21 cellular contexts compared by ENCODE assay signal in genomic region chr10:11760861-11761260, GRCh38. TPM values are rescaled to one million over a fixed set of nuclear protein-coding genes. Genes with fewer than 3 reads are reported as not detected.
"Had no signal": no experiment of that assay in that cellular context is flagged by ENCODE, and none has a peak within 500 bp of the region (broad histone marks: within the 10 kb centered on the region; RNA-seq: fewer than 3 reads in every experiment).

No MANE protein-coding gene starts in this region.

- H3K27ac Mint-ChIP-seq: immature natural killer cell; natural killer cell; stimulated activated memory B cell treated with anti-CD40 and anti-IgM and Interleukin-4, amounts not matched to agents 10 μg/mL and 1 μg/mL and 100 μg/mL, for 72 hours; type B pancreatic cell had no signal

- H3K4me3 ChIP-seq: dorsolateral prefrontal cortex, left lung, lower lobe of right lung, ovary, psoas muscle, sigmoid colon, testis, tibial artery had no signal

- H3K27me3 Mint-ChIP-seq: stimulated activated memory B cell treated with anti-CD40 and anti-IgM and Interleukin-4, amounts not matched to agents 10 μg/mL and 1 μg/mL and 100 μg/mL, for 72 hours; type B pancreatic cell had no signal

- DNase-seq: central memory CD4-positive, alpha-beta T cell; effector CD4-positive, alpha-beta T cell; head of caudate nucleus; hypothalamus; immature natural killer cell; islet precursor cell; left lung; lower lobe of right lung; natural killer cell; ovary; psoas muscle; sigmoid colon; stimulated activated CD4-positive, alpha-beta T cell treated with anti-CD3 and anti-CD28 coated beads, Interleukin-4, amount 100 ng/mL, for 4 hours; stimulated activated naive CD8-positive, alpha-beta T cell treated with anti-CD3 and anti-CD28 coated beads, Interleukin-15, Interleukin-2, amounts not matched to agents 100 U/mL and 50 U/mL, for 24 hours; substantia nigra; testis had no signal

- H3K9me3 ChIP-seq: left lung, lower lobe of right lung, ovary, psoas muscle, sigmoid colon, testis, tibial artery had no signal

- H3K36me3 ChIP-seq: ovary had no signal

- H3K36me3 Mint-ChIP-seq: immature natural killer cell, natural killer cell, type B pancreatic cell had no signal

- H3K4me1 Mint-ChIP-seq: immature natural killer cell had no signal

- H3K9me3 Mint-ChIP-seq: immature natural killer cell; natural killer cell; stimulated activated memory B cell treated with anti-CD40 and anti-IgM and Interleukin-4, amounts not matched to agents 10 μg/mL and 1 μg/mL and 100 μg/mL, for 72 hours; type B pancreatic cell had no signal

- H3K27me3 ChIP-seq: dorsolateral prefrontal cortex, left lung, ovary, sigmoid colon, testis, tibial artery had no signal

- ATAC-seq: left lung; lower lobe of right lung; natural killer cell; psoas muscle; stimulated activated memory B cell treated with anti-CD40 and anti-IgM and Interleukin-4, amounts not matched to agents 10 μg/mL and 1 μg/mL and 100 μg/mL, for 72 hours; stimulated activated naive CD8-positive, alpha-beta T cell treated with anti-CD3 and anti-CD28 coated beads, Interleukin-15, Interleukin-2, amounts not matched to agents 100 U/mL and 50 U/mL, for 24 hours had no signal

- H3K27ac ChIP-seq: dorsolateral prefrontal cortex, left lung, lower lobe of right lung, ovary, psoas muscle, sigmoid colon, testis, tibial artery had no signal

- H3K4me3 Mint-ChIP-seq: immature natural killer cell; natural killer cell; stimulated activated memory B cell treated with anti-CD40 and anti-IgM and Interleukin-4, amounts not matched to agents 10 μg/mL and 1 μg/mL and 100 μg/mL, for 72 hours; type B pancreatic cell had no signal

RNA-seq across cellular contexts. Expression of gene ECHDC3, which starts 18.7 kb away (rescaled TPM):
- polyA plus RNA-seq: neural cell had no signal
